In the genomic region with DNA sequence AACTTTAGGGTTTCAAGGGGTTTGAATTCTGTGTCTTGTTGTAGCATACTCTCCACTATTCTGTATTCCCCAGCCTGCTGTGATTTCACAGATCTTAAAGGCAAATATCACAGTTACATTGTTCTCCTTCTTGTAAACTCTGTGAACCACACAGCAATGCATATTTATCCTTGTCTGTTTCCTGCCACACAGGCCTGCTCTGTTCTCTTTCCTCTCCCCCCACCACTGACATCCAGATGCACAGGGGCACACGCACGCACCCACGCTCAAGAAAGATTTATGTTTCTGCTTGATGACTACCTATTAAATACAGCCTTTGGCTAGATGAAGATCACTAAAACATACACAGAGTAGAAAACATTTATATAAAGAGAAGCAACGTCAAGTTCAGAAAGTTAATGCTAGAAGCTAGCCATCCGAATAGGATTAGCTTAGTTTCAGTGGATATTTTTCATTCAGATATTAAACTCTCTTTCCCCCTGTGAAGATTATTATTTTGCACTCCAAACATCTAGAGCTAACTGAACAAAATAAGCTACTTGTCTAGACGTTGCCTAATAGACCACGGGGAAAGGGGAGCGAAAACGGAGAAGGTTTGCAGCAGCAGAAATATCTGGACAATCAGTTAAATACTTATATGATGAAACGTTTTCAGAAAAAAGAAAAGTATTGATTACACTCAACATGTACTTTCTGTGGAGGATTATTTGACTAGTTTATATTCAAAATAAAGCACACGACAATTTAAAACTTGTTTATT, we compare ENCODE assay signal across 15 cellular contexts.
DNase-seq lines count a peak whose midpoint lies in the region; ATAC-seq and TF ChIP-seq lines count a peak whose summit lies in the region.
"Had no signal": no experiment of that assay in that cellular context is flagged by ENCODE, and none has a peak within 500 bp of the region (broad histone marks: within the 10 kb centered on the region; RNA-seq: fewer than 3 reads in every experiment).

No MANE protein-coding gene starts in this region.

- H3K36me3 Mint-ChIP-seq in MCF 10A (ENCODE audit: insufficient read depth, unreplicated experiment) (no peaks in the 10 kb centered on the region), endodermal cell (ENCODE audit: low read depth) (no peaks in the 10 kb centered on the region), mesothelial cell of epicardium (peaks cover 2% of the 10 kb centered on the region)

- no TSS peak for BruUV-seq in MCF 10A (replicated peaks; lab: Mats Ljungman, UMichigan)

- H3K36me3 ChIP-seq in breast epithelium (no peaks in the 10 kb centered on the region), endodermal cell (ENCODE audit: control insufficient read depth, insufficient read depth, low read length) (no peaks in the 10 kb centered on the region)

- intact Hi-C loops in MCF 10A (cut with micrococcal nuclease) = no loop called here
- intact Hi-C loops in breast epithelium (cut with DNase I; ENCODE audit: low total_unique reads) = no loop called here

- DNase-seq in MCF 10A (ENCODE audit: unreplicated experiment) (no peak), breast epithelium (ENCODE audit: low spot score in 2 of 2) (no peak), endodermal cell (no peak), mesothelial cell of epicardium (ENCODE audit: low spot score in 2 of 2, unreplicated experiment in 2 of 2) (no peak)
- no peak for DNase-seq in stimulated activated CD4-positive, alpha-beta T cell treated with anti-CD3 and anti-CD28 coated beads, Interleukin-2, amount 100 ng/mL, for 48 hours
- no peak for DNase-seq in stimulated activated naive CD4-positive, alpha-beta T cell (lab: John Stamatoyannopoulos, UW)
- DNase-seq: activated T-cell treated with anti-CD3 and anti-CD28 coated beads for 4 hours, DND-41, erythroblast, NCI-H187, T-helper 9 cell had no signal

- H3K9ac ChIP-seq in endodermal cell (ENCODE audit: extremely low read depth, low read length, poor library complexity, severe bottlenecking) = no peak overlapping the region

- H3K9me3 Mint-ChIP-seq in MCF 10A (ENCODE audit: unreplicated experiment) (no peaks in the 10 kb centered on the region), endodermal cell (no peaks in the 10 kb centered on the region), mesothelial cell of epicardium (peaks cover under 1% of the 10 kb centered on the region)

- H3K27me3 Mint-ChIP-seq in MCF 10A (ENCODE audit: insufficient read depth, unreplicated experiment) = no peaks in the 10 kb centered on the region
- H3K27me3 Mint-ChIP-seq in endodermal cell (ENCODE audit: insufficient read depth) = no peaks in the 10 kb centered on the region
- H3K27me3 Mint-ChIP-seq in mesothelial cell of epicardium (ENCODE audit: low read depth) = no peaks in the 10 kb centered on the region

- TF ChIP-seq CTCF in MCF 10A (IDR thresholded peaks at IDR 0.05; ENCODE audit: unreplicated experiment) = no peak
- TF ChIP-seq CTCF in breast epithelium (IDR thresholded peaks at IDR 0.05) = no peak
- TF ChIP-seq CTCF in endodermal cell (conservative IDR thresholded peaks at IDR 0.05) = no peak
- TF ChIP-seq CTCF in mesothelial cell of epicardium (IDR thresholded peaks at IDR 0.05; ENCODE audit: unreplicated experiment) = no peak

- H3K4me3 Mint-ChIP-seq in MCF 10A (ENCODE audit: unreplicated experiment) (no peak overlapping the region), endodermal cell (no peak overlapping the region), mesothelial cell of epicardium (peak overlapping the region; percentile 32)

- 75 to 81% methylated on average over 7 to 10 of the region's 11 CpGs for WGBS in endodermal cell (ENCODE audit: insufficient coverage in 1 of 2, insufficient read length in 1 of 2), 2 experiments

- no peaks in the 10 kb centered on the region for H3K27me3 ChIP-seq in breast epithelium
- H3K27me3 ChIP-seq in endodermal cell (ENCODE audit: control insufficient read depth, insufficient read depth, low read length, poor library complexity, severe bottlenecking) = no peaks in the 10 kb centered on the region

- H3K27ac Mint-ChIP-seq in MCF 10A (ENCODE audit: low read depth, unreplicated experiment) (peak overlapping the region; percentile 81), endodermal cell (no peak overlapping the region), mesothelial cell of epicardium (peak overlapping the region; percentile 96)

- H3K27ac ChIP-seq in breast epithelium = no peak overlapping the region
- peak overlapping the region; percentile 72 for H3K27ac ChIP-seq in endodermal cell (ENCODE audit: low read depth, low read length)
- H3K27ac ChIP-seq: 22Rv1 had no signal

- H3K9me3 ChIP-seq in breast epithelium = no peaks in the 10 kb centered on the region
- no peaks in the 10 kb centered on the region for H3K9me3 ChIP-seq in endodermal cell (ENCODE audit: control insufficient read depth, low read length)

- TF ChIP-seq POLR2A in breast epithelium (IDR thresholded peaks at IDR 0.05) = no peak

- no peaks in the 10 kb centered on the region for H3K4me1 ChIP-seq in breast epithelium
- peaks cover 4% of the 10 kb centered on the region for H3K4me1 ChIP-seq in endodermal cell (ENCODE audit: control insufficient read depth, insufficient read depth, low read length)

- peaks cover 19% of the 10 kb centered on the region for H3K4me1 Mint-ChIP-seq in MCF 10A (ENCODE audit: insufficient read depth, unreplicated experiment)
- peaks cover 9% of the 10 kb centered on the region for H3K4me1 Mint-ChIP-seq in endodermal cell
- H3K4me1 Mint-ChIP-seq in mesothelial cell of epicardium = peaks cover 56% of the 10 kb centered on the region

- no peak for ATAC-seq in GM21619 (IDR thresholded peaks at IDR 0.05; ENCODE audit: unreplicated experiment)
- no peak for ATAC-seq in GM21786 (IDR thresholded peaks at IDR 0.05; ENCODE audit: unreplicated experiment)
- ATAC-seq: left colon had no signal

- H3K4me3 ChIP-seq in breast epithelium (no peak overlapping the region), endodermal cell (ENCODE audit: low read length) (peak overlapping the region; percentile 13)

- POLR2A ChIA-PET in MCF 10A (lab: Yijun Ruan, JAX) = no interaction called here

- CTCF ChIA-PET in MCF 10A (lab: Yijun Ruan, JAX) = interaction anchor here (0.7 kb wide), 2 partner anchors 52 to 64 kb away, joined by 3 read pairs; no protein-coding TSS in a partner anchor
